In the genomic region with DNA sequence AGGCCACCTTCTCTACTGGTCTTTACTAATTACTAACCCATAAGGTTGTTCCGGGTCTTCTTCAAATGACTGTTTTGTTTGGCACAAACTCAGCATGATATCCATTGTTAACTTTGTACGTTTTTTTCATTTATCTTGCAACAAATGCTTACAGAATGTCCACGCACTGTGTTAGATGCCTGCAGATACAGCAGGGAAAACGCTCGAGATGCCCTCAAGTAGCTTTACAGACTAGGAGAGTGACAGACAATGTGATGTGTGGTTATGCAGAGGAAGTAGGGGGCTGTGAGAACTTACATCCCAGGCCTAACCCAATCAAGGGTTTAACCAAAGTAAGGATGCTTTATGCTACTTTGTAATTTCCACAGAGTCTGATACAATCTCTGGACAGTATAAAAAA, we compare ENCODE assay signal across 8 cellular contexts. TPM values are rescaled to one million over a fixed set of nuclear protein-coding genes. Genes with fewer than 3 reads are reported as not detected.
A peak's percentile ranks its signal among the peaks of the same experiment; 100 is the strongest.
DNase-seq lines count a peak whose midpoint lies in the region; ATAC-seq, FAIRE-seq and TF ChIP-seq lines count a peak whose summit lies in the region.

No MANE protein-coding gene starts in this region.

- in situ Hi-C loops in gastrocnemius medialis (cut with MboI; ENCODE audit: low sequenced_read_pairs in 4 of 4) = no loop called here

- POLR2A ChIA-PET in PC-3 (lab: Charles Lee; ENCODE audit: unreplicated experiment) = interaction anchor here (0.6 kb wide), 3 partner anchors 174 to 730 kb away, joined by 3 to 5 read pairs (median 5); no protein-coding TSS in a partner anchor

- FAIRE-seq in small intestine (lab: Jason Lieb, UNC) = no peak

- H3K4me3 ChIP-seq in PC-3 (ENCODE audit: low read length) = peak overlapping the region; percentile 76
- peak overlapping the region; percentile 91 for H3K4me3 ChIP-seq in epithelial cell of esophagus (ENCODE audit: low read length)
- H3K4me3 ChIP-seq in gastrocnemius medialis = peak overlapping the region; percentile 84 to 97 (median 89)
- H3K4me3 ChIP-seq in small intestine (ENCODE audit: low read depth in 1 of 2, low read length in 2 of 2) = peak overlapping the region in 1 of 2 donors; percentile 72

- peak overlapping the region; percentile 91 for H3K9ac ChIP-seq in PC-3 (ENCODE audit: low read length)

- H3K27ac ChIP-seq in PC-3 (ENCODE audit: low read length) = no peak overlapping the region
- H3K27ac ChIP-seq in gastrocnemius medialis = peak overlapping the region in 1 of 4 donors; percentile 85
- peak overlapping the region in 1 of 2 donors; percentile 98 for H3K27ac ChIP-seq in small intestine (ENCODE audit: low read depth in 1 of 2, low read length in 1 of 2)
- H3K27ac ChIP-seq in substantia nigra (ENCODE audit: low read depth, low read length, poor library complexity, severe bottlenecking) = no peak overlapping the region

- no peak for ATAC-seq in PC-3
- ATAC-seq in gastrocnemius medialis = no peak

- intact Hi-C loops in PC-3 (cut with micrococcal nuclease) (loop anchor here (2.0 kb wide), 1 partner anchor 16 kb away; no protein-coding TSS in a partner anchor), gastrocnemius medialis (cut with DNase I; ENCODE audit: low total_unique reads) (loop anchor here (5.0 kb wide), 1 partner anchor 240 kb away; a partner anchor contains a TSS)

- no peak for TF ChIP-seq POLR2A in gastrocnemius medialis (IDR thresholded peaks at IDR 0.05)

- WGBS in small intestine, 3 donors = 31 to 40% (median 35%) methylated on average over 5 of the region's 5 CpGs

- CTCF ChIA-PET in PC-3 (lab: Charles Lee) = no interaction called here

- BruUV-seq in PC-3 (replicated peaks; lab: Mats Ljungman, UMichigan) = no TSS peak

- peaks cover 7% of the 10 kb centered on the region; the same call in 1 of the 2 replicates for H3K36me3 ChIP-seq in PC-3 (ENCODE audit: low read depth, low read length)
- H3K36me3 ChIP-seq in gastrocnemius medialis = no peaks in the 10 kb centered on the region
- no peaks in the 10 kb centered on the region for H3K36me3 ChIP-seq in small intestine (ENCODE audit: control insufficient read depth in 2 of 2, insufficient read depth in 2 of 2, low read length in 2 of 2)

- H3K79me2 ChIP-seq in PC-3 (ENCODE audit: low read length) = peaks cover 19% of the 10 kb centered on the region

- no peaks in the 10 kb centered on the region for H3K27me3 ChIP-seq in PC-3 (ENCODE audit: low read length)
- no peaks in the 10 kb centered on the region for H3K27me3 ChIP-seq in gastrocnemius medialis
- no peaks in the 10 kb centered on the region for H3K27me3 ChIP-seq in small intestine (ENCODE audit: control insufficient read depth in 2 of 2, insufficient read depth in 2 of 2, low read length in 2 of 2)

- TF ChIP-seq CTCF in PC-3 (conservative IDR thresholded peaks at IDR 0.05; ENCODE audit: low read depth, low read length) (no peak), epithelial cell of esophagus (IDR thresholded peaks at IDR 0.05; ENCODE audit: insufficient read depth, low read depth, low read length, missing control alignments) (no peak), gastrocnemius medialis (IDR thresholded peaks at IDR 0.05 in 4 of 5, conservative IDR thresholded peaks at IDR 0.05 in 1 of 5) (no peak)

- peak overlapping the region; percentile 86 for H3K4me2 ChIP-seq in PC-3 (ENCODE audit: low read length)

- peaks cover 25% of the 10 kb centered on the region for H3K4me1 ChIP-seq in PC-3 (ENCODE audit: insufficient read depth, low read length)
- H3K4me1 ChIP-seq in gastrocnemius medialis = peaks cover 11 to 12% of the 10 kb centered on the region in 2 donors
- peaks cover 0 to 8% of the 10 kb centered on the region in 2 donors for H3K4me1 ChIP-seq in small intestine (ENCODE audit: control insufficient read depth in 2 of 2, insufficient read depth in 1 of 2, low read depth in 1 of 2, low read length in 1 of 2)

- H3K9me3 ChIP-seq in PC-3 (ENCODE audit: low read length) (no peaks in the 10 kb centered on the region), gastrocnemius medialis (no peaks in the 10 kb centered on the region), small intestine (ENCODE audit: control insufficient read depth, low read depth) (no peaks in the 10 kb centered on the region)

- peak overlapping the region; percentile 93 for H2AFZ ChIP-seq in PC-3 (ENCODE audit: low read length)

- H4K20me1 ChIP-seq in PC-3 (ENCODE audit: low read length) = no peaks in the 10 kb centered on the region

- peak; percentile 15 for DNase-seq in NCI-H2029 (lab: John Stamatoyannopoulos, UW)
- no peak for DNase-seq in NCI-H2029 treated with DMSO at 0.1 percent for 48 hours (lab: John Stamatoyannopoulos, UW)
- no peak for DNase-seq in PC-3
- DNase-seq in epithelial cell of esophagus (ENCODE audit: low read depth) = no peak
- DNase-seq in gastrocnemius medialis = no peak
- DNase-seq in small intestine = no peak
- DNase-seq in substantia nigra (lab: John Stamatoyannopoulos, UW) = no peak
- no peak for DNase-seq in stimulated activated CD4-positive, alpha-beta T cell treated with anti-CD3 and anti-CD28 coated beads, Interleukin-15, amount 100 ng/mL, for 24 hours

- H3F3A ChIP-seq in PC-3 (ENCODE audit: low read length, unreplicated experiment) = no peaks in the 10 kb centered on the region

- H3K9me2 ChIP-seq in PC-3 (replicated peaks; ENCODE audit: low read length) = no peaks in the 10 kb centered on the region

RNA-seq across cellular contexts. Expression of a gene that starts 0.9 kb away (rescaled TPM):
- total RNA-seq in PC-3 (2014; rRNA removed) (54.0 and 73.0 TPM in 2 replicates), gastrocnemius medialis (10 to 100 TPM in 1 of 4 donors, 1 to 10 TPM in 3; 4.5 to 15.1 (median 7.3) TPM)
- 10 to 100 TPM in 1 of 3 donors, 1 to 10 TPM in 2; 9.2 to 31.8 (median 9.2) TPM for polyA plus RNA-seq in small intestine

RNA-seq across cellular contexts. Expression of a gene that starts 23.9 kb away (rescaled TPM):
- total RNA-seq in PC-3 (2014; rRNA removed) = 204 and 233 TPM in 2 replicates
- total RNA-seq in gastrocnemius medialis = 100 to 1,000 TPM; 531 to 622 (median 574) TPM
- 100 to 1,000 TPM; 288 to 461 (median 331) TPM for polyA plus RNA-seq in small intestine

RNA-seq across cellular contexts. Expression of a gene that starts 35.3 kb away (rescaled TPM):
- total RNA-seq in PC-3 (2014; rRNA removed) (not detected in 2 replicates), gastrocnemius medialis (1 to 10 TPM in 2 of 4 donors, under 1 TPM in 2; 0.33 to 4.1 (median 1.8) TPM)
- 10 to 100 TPM in 1 of 3 donors, under 1 TPM in 2; 0.22 to 34.5 (median 0.54) TPM for polyA plus RNA-seq in small intestine
